In genomic region chr18:79476918-79477685, GRCh38 we compare ENCODE assay signal across 11 cellular contexts.
DNase-seq lines count a peak whose midpoint lies in the region; ATAC-seq and TF ChIP-seq lines count a peak whose summit lies in the region.
"Had no signal": no experiment of that assay in that cellular context is flagged by ENCODE, and none has a peak within 500 bp of the region (broad histone marks: within the 10 kb centered on the region; RNA-seq: fewer than 3 reads in every experiment).

No MANE protein-coding gene starts in this region.

- H3K9me3 Mint-ChIP-seq in activated naive CD4-positive, alpha-beta T cell treated with anti-CD3 and anti-CD28 coated beads, Interleukin-2, amount 50 U/mL, for 24 hours = no peaks in the 10 kb centered on the region
- no peaks in the 10 kb centered on the region for H3K9me3 Mint-ChIP-seq in stimulated activated memory B cell treated with anti-CD40 and anti-IgM and Interleukin-4, amounts not matched to agents 10 μg/mL and 1 μg/mL and 100 μg/mL, for 72 hours
- H3K9me3 Mint-ChIP-seq: activated B cell treated with CpG ODN at 0.5 μM for 24 hours had no signal

- H3K4me3 Mint-ChIP-seq in activated naive CD4-positive, alpha-beta T cell treated with anti-CD3 and anti-CD28 coated beads, Interleukin-2, amount 50 U/mL, for 24 hours = no peak overlapping the region
- H3K4me3 Mint-ChIP-seq in stimulated activated memory B cell treated with anti-CD40 and anti-IgM and Interleukin-4, amounts not matched to agents 10 μg/mL and 1 μg/mL and 100 μg/mL, for 72 hours = no peak overlapping the region
- H3K4me3 Mint-ChIP-seq: activated B cell treated with CpG ODN at 0.5 μM for 24 hours had no signal

- H3K9me3 ChIP-seq in RWPE2 (ENCODE audit: severe bottlenecking) (no peaks in the 10 kb centered on the region), right cardiac atrium (ENCODE audit: control insufficient read depth, low read length) (no peaks in the 10 kb centered on the region), BE2C (no peaks in the 10 kb centered on the region)
- H3K9me3 ChIP-seq: tibial artery had no signal

- H3K27ac Mint-ChIP-seq in activated naive CD4-positive, alpha-beta T cell treated with anti-CD3 and anti-CD28 coated beads, Interleukin-2, amount 50 U/mL, for 24 hours = peak overlapping the region; percentile 70
- H3K27ac Mint-ChIP-seq in stimulated activated memory B cell treated with anti-CD40 and anti-IgM and Interleukin-4, amounts not matched to agents 10 μg/mL and 1 μg/mL and 100 μg/mL, for 72 hours = peak overlapping the region; percentile 37
- H3K27ac Mint-ChIP-seq: activated B cell treated with CpG ODN at 0.5 μM for 24 hours had no signal

- 79% methylated on average over 18 of the region's 18 CpGs for WGBS in right cardiac atrium

- no peak for TF ChIP-seq CTCF in RWPE2 (IDR thresholded peaks at IDR 0.05; ENCODE audit: poor library complexity, severe bottlenecking)
- TF ChIP-seq CTCF in BE2C (IDR thresholded peaks at IDR 0.05; ENCODE audit: low read depth, low read length) = no peak

- intact Hi-C loops in right cardiac atrium (cut with DNase I) = no loop called here

- H3K4me1 Mint-ChIP-seq in activated naive CD4-positive, alpha-beta T cell treated with anti-CD3 and anti-CD28 coated beads, Interleukin-2, amount 50 U/mL, for 24 hours = peaks cover 16% of the 10 kb centered on the region
- H3K4me1 Mint-ChIP-seq in stimulated activated memory B cell treated with anti-CD40 and anti-IgM and Interleukin-4, amounts not matched to agents 10 μg/mL and 1 μg/mL and 100 μg/mL, for 72 hours = no peaks in the 10 kb centered on the region
- H3K4me1 Mint-ChIP-seq: activated B cell treated with CpG ODN at 0.5 μM for 24 hours had no signal

- no peaks in the 10 kb centered on the region for H3K27me3 Mint-ChIP-seq in activated naive CD4-positive, alpha-beta T cell treated with anti-CD3 and anti-CD28 coated beads, Interleukin-2, amount 50 U/mL, for 24 hours
- no peaks in the 10 kb centered on the region for H3K27me3 Mint-ChIP-seq in stimulated activated memory B cell treated with anti-CD40 and anti-IgM and Interleukin-4, amounts not matched to agents 10 μg/mL and 1 μg/mL and 100 μg/mL, for 72 hours
- H3K27me3 Mint-ChIP-seq: activated B cell treated with CpG ODN at 0.5 μM for 24 hours had no signal

- H3K4me3 ChIP-seq in RWPE2 (ENCODE audit: severe bottlenecking) (no peak overlapping the region), right cardiac atrium (ENCODE audit: low read length) (no peak overlapping the region), BE2C (ENCODE audit: low read depth, low read length) (no peak overlapping the region)
- H3K4me3 ChIP-seq: tibial artery had no signal

- H3K36me3 Mint-ChIP-seq in activated naive CD4-positive, alpha-beta T cell treated with anti-CD3 and anti-CD28 coated beads, Interleukin-2, amount 50 U/mL, for 24 hours = peaks cover 8% of the 10 kb centered on the region
- H3K36me3 Mint-ChIP-seq in stimulated activated memory B cell treated with anti-CD40 and anti-IgM and Interleukin-4, amounts not matched to agents 10 μg/mL and 1 μg/mL and 100 μg/mL, for 72 hours = peaks cover 16% of the 10 kb centered on the region

- ATAC-seq in RWPE2 (ENCODE audit: low read depth) = no peak
- ATAC-seq in right cardiac atrium = peak in 1 of 2 donors; percentile 7
- no peak for ATAC-seq in stimulated activated memory B cell treated with anti-CD40 and anti-IgM and Interleukin-4, amounts not matched to agents 10 μg/mL and 1 μg/mL and 100 μg/mL, for 72 hours
- no peak for ATAC-seq in GM21367 (IDR thresholded peaks at IDR 0.05; ENCODE audit: unreplicated experiment)

- H3K27ac ChIP-seq in RWPE2 (ENCODE audit: poor library complexity, severe bottlenecking) = no peak overlapping the region
- no peak overlapping the region for H3K27ac ChIP-seq in right cardiac atrium (ENCODE audit: low read length)
- H3K27ac ChIP-seq: tibial artery had no signal

- no peak for DNase-seq in activated naive CD4-positive, alpha-beta T cell (lab: John Stamatoyannopoulos, UW)
- peak; percentile 6 for DNase-seq in RWPE2 (ENCODE audit: low spot score)
- peak in 2 of 3 donors; percentile 0 to 12 for DNase-seq in right cardiac atrium
- DNase-seq in germinal center (ENCODE audit: low spot score) = no peak
- no peak for DNase-seq in BE2C
- DNase-seq: ACHN, activated B cell treated with CpG ODN at 0.5 μM for 24 hours had no signal

- H3K36me3 ChIP-seq in RWPE2 (ENCODE audit: low read depth) (no peaks in the 10 kb centered on the region), BE2C (no peaks in the 10 kb centered on the region)

- H3K4me1 ChIP-seq in RWPE2 (ENCODE audit: insufficient read depth, poor library complexity, severe bottlenecking) (no peaks in the 10 kb centered on the region), right cardiac atrium (ENCODE audit: control insufficient read depth, insufficient read depth, low read length) (no peaks in the 10 kb centered on the region), BE2C (no peaks in the 10 kb centered on the region)
- H3K4me1 ChIP-seq: tibial artery had no signal

- H3K27me3 ChIP-seq in RWPE2 (ENCODE audit: insufficient read depth, poor library complexity, severe bottlenecking) (no peaks in the 10 kb centered on the region), right cardiac atrium (ENCODE audit: control insufficient read depth, insufficient read depth) (no peaks in the 10 kb centered on the region), BE2C (no peaks in the 10 kb centered on the region)
- H3K27me3 ChIP-seq: tibial artery had no signal

Comparison
In these comparisons a context has a peak if more than half of its experiments do, and no peak if none do; other contexts are left out.
1. DNase-seq: peak in RWPE2 (single experiment) and right cardiac atrium (2 of 3); none in activated naive CD4-positive, alpha-beta T cell (0 of 4), germinal center (single experiment) and BE2C (single experiment).